ENCODE assay signal across 1 cellular context in genomic region chr16:84957792-84958191, GRCh38.
A peak's percentile ranks its signal among the peaks of the same experiment; 100 is the strongest.
TF ChIP-seq lines count a peak whose summit lies in the region.

No MANE protein-coding gene starts in this region.

TF ChIP-seq in A549, 52 proteins besides CTCF, POLR2A, EP300 and RAD21 (continued from another document):
- TF ChIP-seq USF2 (IDR thresholded peaks at IDR 0.05), result peak; percentile 63; the same call in 1 of the 2 replicates
